Comparison of ENCODE assay signal across 8 cellular contexts in the genomic region with DNA sequence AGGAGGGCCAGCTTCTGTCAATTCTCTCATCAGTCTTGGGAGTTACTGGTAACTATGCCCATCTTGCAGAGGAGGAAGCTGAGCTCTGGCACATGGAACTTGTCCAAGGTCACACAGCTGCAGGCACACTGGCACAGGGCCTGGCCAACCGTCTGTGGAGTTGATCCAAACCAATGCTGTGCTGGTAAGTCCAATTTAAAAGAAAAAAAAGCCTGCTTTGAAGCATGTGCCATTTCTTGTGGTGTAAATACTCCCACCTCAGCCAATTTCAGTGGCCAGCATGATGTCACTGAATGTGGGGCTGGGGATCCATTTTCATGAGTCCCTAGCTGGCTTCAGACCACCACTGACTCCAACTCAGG.
DNase-seq lines count a peak whose midpoint lies in the region; ATAC-seq and TF ChIP-seq lines count a peak whose summit lies in the region.

No MANE protein-coding gene starts in this region.

- no peaks in the 10 kb centered on the region for H3K79me2 ChIP-seq in SK-N-SH (ENCODE audit: insufficient read depth)

- H3K9me3 ChIP-seq in BLaER1, result peaks cover 31% of the 10 kb centered on the region
- H3K9me3 ChIP-seq in naive thymus-derived CD4-positive, alpha-beta T cell (ENCODE audit: control insufficient read depth in 2 of 3, low read length in 3 of 3), result peaks cover 0 to 14% (median 0%) of the 10 kb centered on the region in 3 experiments
- no peaks in the 10 kb centered on the region for H3K9me3 ChIP-seq in SK-N-SH

- no peaks in the 10 kb centered on the region for H3K9me2 ChIP-seq in SK-N-SH

- POLR2A ChIA-PET in naive thymus-derived CD4-positive, alpha-beta T cell (lab: Charles Lee), result no interaction called here
- POLR2A ChIA-PET in SK-N-SH (lab: Yijun Ruan, JAX), result no interaction called here

- peaks cover 78% of the 10 kb centered on the region for H3K4me1 ChIP-seq in BLaER1
- peaks cover 0 to 14% of the 10 kb centered on the region in 2 donors for H3K4me1 ChIP-seq in naive thymus-derived CD4-positive, alpha-beta T cell (ENCODE audit: control insufficient read depth in 2 of 2, insufficient read depth in 2 of 2, low read length in 2 of 2)
- peaks cover 26 to 47% of the 10 kb centered on the region in 2 experiments; a peak in 3 of 4 replicates for H3K4me1 ChIP-seq in SK-N-SH (ENCODE audit: control insufficient read depth in 1 of 2, insufficient read depth in 2 of 2, low read depth in 1 of 2, low read length in 1 of 2)

- intact Hi-C loops in naive thymus-derived CD4-positive, alpha-beta T cell (cut with micrococcal nuclease), result loop anchor here in 1 of 2 donors (5.0 kb wide), 2 partner anchors 39 to 41 kb away; no protein-coding TSS in a partner anchor

- peaks cover 13 to 38% (median 22%) of the 10 kb centered on the region in 5 donors for H3K36me3 Mint-ChIP-seq in naive thymus-derived CD4-positive, alpha-beta T cell

- TF ChIP-seq CTCF in LNCaP clone FGC (IDR thresholded peaks at IDR 0.05; ENCODE audit: control insufficient read depth, extremely low read depth, insufficient read depth) (no peak), SK-N-SH (IDR thresholded peaks at IDR 0.05) (no peak)

- TF ChIP-seq RAD21 in SK-N-SH (IDR thresholded peaks at IDR 0.05; ENCODE audit: low read length), result no peak

- H3K4me3 ChIP-seq in BLaER1 (peak overlapping the region; percentile 56; the same call in 1 of the 2 replicates), LNCaP clone FGC (ENCODE audit: low read depth, low read length) (no peak overlapping the region), SK-N-SH (ENCODE audit: low read depth in 2 of 2, low read length in 1 of 2) (no peak overlapping the region)
- no peak overlapping the region for H3K4me3 ChIP-seq in naive thymus-derived CD4-positive, alpha-beta T cell (ENCODE audit: low read length)

- no peaks in the 10 kb centered on the region for H4K20me1 ChIP-seq in BLaER1
- H4K20me1 ChIP-seq in SK-N-SH (ENCODE audit: insufficient read depth), result no peaks in the 10 kb centered on the region

- CTCF ChIA-PET in naive thymus-derived CD4-positive, alpha-beta T cell (lab: Charles Lee), result no interaction called here
- CTCF ChIA-PET in SK-N-SH (lab: Yijun Ruan, JAX), result interaction anchor here (1.2 kb wide), 1 partner anchor 161 kb away, joined by 3 read pairs; no protein-coding TSS in a partner anchor

- DNase-seq in LNCaP clone FGC (ENCODE audit: low read depth) (peak; percentile 78), dermis blood vessel endothelial cell (peak; percentile 84), NCI-H1930 (lab: John Stamatoyannopoulos, UW) (no peak), NCI-H146 (lab: John Stamatoyannopoulos, UW) (no peak), SK-N-SH (no peak)
- DNase-seq in naive thymus-derived CD4-positive, alpha-beta T cell, result no peak

- H3K27me3 ChIP-seq in BLaER1 (no peaks in the 10 kb centered on the region), SK-N-SH (ENCODE audit: insufficient read depth) (no peaks in the 10 kb centered on the region)
- H3K27me3 ChIP-seq in naive thymus-derived CD4-positive, alpha-beta T cell (ENCODE audit: control insufficient read depth in 2 of 2, insufficient read depth in 2 of 2, low read length in 2 of 2), result no peaks in the 10 kb centered on the region

- no peaks in the 10 kb centered on the region for H3F3A ChIP-seq in SK-N-SH (replicated peaks; ENCODE audit: insufficient read depth)

- H3K9ac ChIP-seq in BLaER1, result peak overlapping the region; percentile 68; the same call in 1 of the 2 replicates
- no peak overlapping the region for H3K9ac ChIP-seq in SK-N-SH

- H3K27me3 Mint-ChIP-seq in naive thymus-derived CD4-positive, alpha-beta T cell, result no peaks in the 10 kb centered on the region

- H3K4me2 ChIP-seq in BLaER1 (peak overlapping the region; percentile 91), SK-N-SH (no peak overlapping the region)

- H3K36me3 ChIP-seq in BLaER1, result peaks cover 10% of the 10 kb centered on the region; the same call in 1 of the 2 replicates
- no peaks in the 10 kb centered on the region for H3K36me3 ChIP-seq in naive thymus-derived CD4-positive, alpha-beta T cell (ENCODE audit: control insufficient read depth in 2 of 3, insufficient read depth in 3 of 3, low read length in 3 of 3)
- no peaks in the 10 kb centered on the region for H3K36me3 ChIP-seq in SK-N-SH (replicated peaks in 1 of 2; ENCODE audit: control insufficient read depth in 1 of 2, insufficient read depth in 2 of 2, low read length in 1 of 2)

- H3K27ac ChIP-seq in BLaER1 (peak overlapping the region; percentile 84), SK-N-SH (ENCODE audit: low read depth in 2 of 2, low read length in 1 of 2) (peak overlapping the region in 1 of 2 experiments; percentile 40; a peak in 2 of 4 replicates)
- H3K27ac ChIP-seq in naive thymus-derived CD4-positive, alpha-beta T cell (ENCODE audit: low read depth, low read length), result no peak overlapping the region

- 38% methylated on average over 1 of the region's 1 CpG for WGBS in SK-N-SH (ENCODE audit: low lambda C conversion rate)

- peak overlapping the region in 8 of 10 donors; percentile 42 to 78 (median 58) for H3K4me3 Mint-ChIP-seq in naive thymus-derived CD4-positive, alpha-beta T cell

- H2AFZ ChIP-seq in SK-N-SH (ENCODE audit: low read depth), result no peak overlapping the region

- ATAC-seq in naive thymus-derived CD4-positive, alpha-beta T cell, result no peak
- no peak for ATAC-seq in HG03565 (IDR thresholded peaks at IDR 0.05; ENCODE audit: unreplicated experiment)

- peaks cover 0 to 40% (median 31%) of the 10 kb centered on the region in 11 donors for H3K9me3 Mint-ChIP-seq in naive thymus-derived CD4-positive, alpha-beta T cell

- H3K4me1 Mint-ChIP-seq in naive thymus-derived CD4-positive, alpha-beta T cell, result peaks cover 12 to 52% (median 20%) of the 10 kb centered on the region in 7 donors

- no peak for TF ChIP-seq EP300 in SK-N-SH (IDR thresholded peaks at IDR 0.05; ENCODE audit: borderline replicate concordance in 1 of 2, low read depth in 1 of 2, low read length in 1 of 2)

- peak overlapping the region in 7 of 9 donors; percentile 5 to 96 (median 49) for H3K27ac Mint-ChIP-seq in naive thymus-derived CD4-positive, alpha-beta T cell

TF ChIP-seq in SK-N-SH, 30 proteins besides CTCF, POLR2A, EP300 and RAD21:
- TF ChIP-seq RFX5 (IDR thresholded peaks at IDR 0.05; ENCODE audit: low read length) (no peak), YY1 (IDR thresholded peaks at IDR 0.05; ENCODE audit: low read depth) (no peak), TEAD4 (IDR thresholded peaks at IDR 0.05; ENCODE audit: borderline replicate concordance, insufficient read depth) (no peak), NFIC (IDR thresholded peaks at IDR 0.05; ENCODE audit: borderline replicate concordance) (no peak), TAF1 (IDR thresholded peaks at IDR 0.05; ENCODE audit: borderline replicate concordance, low read depth, low read length) (no peak), NRF1 (IDR thresholded peaks at IDR 0.05; ENCODE audit: low read depth, low read length) (no peak), GATA2 (CRISPR knock-in tag; IDR thresholded peaks at IDR 0.05) (no peak)
- TF ChIP-seq, protein P1, sequence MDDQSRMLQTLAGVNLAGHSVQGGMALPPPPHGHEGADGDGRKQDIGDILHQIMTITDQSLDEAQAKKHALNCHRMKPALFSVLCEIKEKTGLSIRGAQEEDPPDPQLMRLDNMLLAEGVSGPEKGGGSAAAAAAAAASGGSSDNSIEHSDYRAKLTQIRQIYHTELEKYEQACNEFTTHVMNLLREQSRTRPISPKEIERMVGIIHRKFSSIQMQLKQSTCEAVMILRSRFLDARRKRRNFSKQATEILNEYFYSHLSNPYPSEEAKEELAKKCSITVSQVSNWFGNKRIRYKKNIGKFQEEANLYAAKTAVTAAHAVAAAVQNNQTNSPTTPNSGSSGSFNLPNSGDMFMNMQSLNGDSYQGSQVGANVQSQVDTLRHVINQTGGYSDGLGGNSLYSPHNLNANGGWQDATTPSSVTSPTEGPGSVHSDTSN (IDR thresholded peaks at IDR 0.05), result no peak
- TF ChIP-seq, protein P2, sequence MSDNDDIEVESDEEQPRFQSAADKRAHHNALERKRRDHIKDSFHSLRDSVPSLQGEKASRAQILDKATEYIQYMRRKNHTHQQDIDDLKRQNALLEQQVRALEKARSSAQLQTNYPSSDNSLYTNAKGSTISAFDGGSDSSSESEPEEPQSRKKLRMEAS (IDR thresholded peaks at IDR 0.05; ENCODE audit: low read depth), result no peak
- TF ChIP-seq, protein P3, sequence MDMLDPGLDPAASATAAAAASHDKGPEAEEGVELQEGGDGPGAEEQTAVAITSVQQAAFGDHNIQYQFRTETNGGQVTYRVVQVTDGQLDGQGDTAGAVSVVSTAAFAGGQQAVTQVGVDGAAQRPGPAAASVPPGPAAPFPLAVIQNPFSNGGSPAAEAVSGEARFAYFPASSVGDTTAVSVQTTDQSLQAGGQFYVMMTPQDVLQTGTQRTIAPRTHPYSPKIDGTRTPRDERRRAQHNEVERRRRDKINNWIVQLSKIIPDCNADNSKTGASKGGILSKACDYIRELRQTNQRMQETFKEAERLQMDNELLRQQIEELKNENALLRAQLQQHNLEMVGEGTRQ (IDR thresholded peaks at IDR 0.05; ENCODE audit: borderline replicate concordance, low read depth, low read length), result no peak
- TF ChIP-seq, protein P4, sequence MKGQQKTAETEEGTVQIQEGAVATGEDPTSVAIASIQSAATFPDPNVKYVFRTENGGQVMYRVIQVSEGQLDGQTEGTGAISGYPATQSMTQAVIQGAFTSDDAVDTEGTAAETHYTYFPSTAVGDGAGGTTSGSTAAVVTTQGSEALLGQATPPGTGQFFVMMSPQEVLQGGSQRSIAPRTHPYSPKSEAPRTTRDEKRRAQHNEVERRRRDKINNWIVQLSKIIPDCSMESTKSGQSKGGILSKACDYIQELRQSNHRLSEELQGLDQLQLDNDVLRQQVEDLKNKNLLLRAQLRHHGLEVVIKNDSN (IDR thresholded peaks at IDR 0.05; ENCODE audit: borderline replicate concordance, low read depth), result no peak
TF ChIP-seq in SK-N-SH: peak in this region for 0.

Comparison
In these comparisons a context has a peak if more than half of its experiments do, and no peak if none do; other contexts are left out.
1. DNase-seq: peak in LNCaP clone FGC (single experiment) and dermis blood vessel endothelial cell (single experiment); none in naive thymus-derived CD4-positive, alpha-beta T cell (0 of 9), NCI-H1930 (0 of 2), NCI-H146 (single experiment) and SK-N-SH (single experiment).